14 cellular contexts compared by ENCODE assay signal in the genomic region with DNA sequence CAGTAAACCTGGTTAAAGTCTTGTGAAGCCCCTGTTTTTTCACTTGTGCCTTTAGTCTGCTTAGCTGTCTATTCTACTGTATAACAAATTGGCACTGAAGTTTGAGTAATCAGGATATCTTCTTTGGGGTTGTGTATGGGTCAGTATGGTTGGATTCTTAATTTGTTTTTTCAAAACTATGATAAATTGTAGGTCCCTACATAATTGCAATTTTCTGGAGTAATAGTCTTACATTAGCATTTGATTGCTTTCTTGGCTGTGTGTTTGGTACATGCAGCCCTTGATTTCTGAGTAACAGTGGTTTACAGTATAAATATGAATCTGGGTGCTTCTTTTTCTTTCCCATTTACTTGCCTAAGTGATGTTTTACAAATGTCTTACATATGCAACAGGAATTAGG.
"Had no signal": no experiment of that assay in that cellular context is flagged by ENCODE, and none has a peak within 500 bp of the region (broad histone marks: within the 10 kb centered on the region; RNA-seq: fewer than 3 reads in every experiment).

No MANE protein-coding gene starts in this region.

- H3K9me3 Mint-ChIP-seq: naive thymus-derived CD4-positive, alpha-beta T cell; nephron progenitor cell had no signal

- H3K4me3 ChIP-seq: coronary artery, heart right ventricle, ovary, stomach had no signal

- H3K4me3 Mint-ChIP-seq: naive thymus-derived CD4-positive, alpha-beta T cell; nephron progenitor cell had no signal

- H3K36me3 ChIP-seq: heart right ventricle, ovary, stomach had no signal

- FAIRE-seq: endometrium, small intestine had no signal

- H3K9me3 ChIP-seq: heart right ventricle, ovary, stomach had no signal

- H3K27ac Mint-ChIP-seq: naive thymus-derived CD4-positive, alpha-beta T cell had no signal

- H3K27me3 ChIP-seq: heart right ventricle, ovary, stomach had no signal

- H3K36me3 Mint-ChIP-seq: naive thymus-derived CD4-positive, alpha-beta T cell had no signal

- H3K27ac ChIP-seq: coronary artery, heart right ventricle, ovary, stomach had no signal

- DNase-seq: effector memory CD4-positive, alpha-beta T cell; heart right ventricle; hypothalamus; kidney glomerular epithelial cell; naive thymus-derived CD4-positive, alpha-beta T cell; nephron progenitor cell; ovary; right cardiac atrium; small intestine; stimulated activated CD4-positive, alpha-beta T cell treated with anti-CD3 and anti-CD28 coated beads, Interleukin-12 subunit alpha, Interleukin-12 subunit beta, amount 100 ng/mL, for 4 hours; stimulated activated naive CD4-positive, alpha-beta T cell; stomach had no signal

- H3K27me3 Mint-ChIP-seq: naive thymus-derived CD4-positive, alpha-beta T cell had no signal
